Comparison of ENCODE assay signal across 1 cellular context in the genomic region with DNA sequence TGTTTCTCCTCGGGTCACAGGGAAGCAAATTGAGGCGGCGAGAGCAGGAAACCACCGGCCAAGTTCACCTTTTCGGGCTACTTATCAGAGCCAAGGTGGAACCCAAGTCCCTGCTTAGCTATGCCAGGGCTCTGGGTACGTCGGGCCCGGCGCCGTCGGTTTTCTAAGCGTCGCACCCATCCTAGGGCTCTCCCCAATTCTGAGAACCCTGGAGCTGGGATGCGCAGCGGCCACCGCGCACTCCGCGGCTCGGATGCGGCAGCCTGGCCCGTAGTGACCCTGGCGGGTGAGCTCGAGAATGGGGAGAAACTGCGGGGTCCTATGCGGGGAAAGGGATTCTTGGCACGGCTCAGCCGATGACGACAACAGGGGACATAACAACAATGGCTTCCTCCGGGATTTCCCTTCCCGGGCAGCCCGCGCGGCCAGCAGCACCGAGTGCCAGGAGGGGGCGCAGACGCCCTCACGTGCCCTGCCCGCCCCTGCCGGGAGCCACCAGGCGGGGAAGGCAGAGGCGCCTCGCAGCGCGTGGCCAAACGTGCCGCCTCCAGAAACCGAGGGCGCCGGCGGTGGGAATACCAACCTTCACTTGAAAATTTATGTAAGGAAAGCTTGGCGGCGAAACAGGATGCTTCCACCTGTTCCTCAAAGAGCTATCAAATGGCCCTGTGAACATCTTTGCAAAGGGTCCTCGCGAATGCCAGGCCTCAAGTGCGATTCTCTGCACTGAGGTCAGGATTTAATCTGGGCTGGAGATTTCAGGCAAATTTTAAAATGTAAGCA.
TF ChIP-seq lines count a peak whose summit lies in the region.

No MANE protein-coding gene starts in this region.

TF ChIP-seq in GM23338, 12 proteins besides CTCF, POLR2A, EP300 and RAD21 (continued from another document):
- TF ChIP-seq, protein P1, sequence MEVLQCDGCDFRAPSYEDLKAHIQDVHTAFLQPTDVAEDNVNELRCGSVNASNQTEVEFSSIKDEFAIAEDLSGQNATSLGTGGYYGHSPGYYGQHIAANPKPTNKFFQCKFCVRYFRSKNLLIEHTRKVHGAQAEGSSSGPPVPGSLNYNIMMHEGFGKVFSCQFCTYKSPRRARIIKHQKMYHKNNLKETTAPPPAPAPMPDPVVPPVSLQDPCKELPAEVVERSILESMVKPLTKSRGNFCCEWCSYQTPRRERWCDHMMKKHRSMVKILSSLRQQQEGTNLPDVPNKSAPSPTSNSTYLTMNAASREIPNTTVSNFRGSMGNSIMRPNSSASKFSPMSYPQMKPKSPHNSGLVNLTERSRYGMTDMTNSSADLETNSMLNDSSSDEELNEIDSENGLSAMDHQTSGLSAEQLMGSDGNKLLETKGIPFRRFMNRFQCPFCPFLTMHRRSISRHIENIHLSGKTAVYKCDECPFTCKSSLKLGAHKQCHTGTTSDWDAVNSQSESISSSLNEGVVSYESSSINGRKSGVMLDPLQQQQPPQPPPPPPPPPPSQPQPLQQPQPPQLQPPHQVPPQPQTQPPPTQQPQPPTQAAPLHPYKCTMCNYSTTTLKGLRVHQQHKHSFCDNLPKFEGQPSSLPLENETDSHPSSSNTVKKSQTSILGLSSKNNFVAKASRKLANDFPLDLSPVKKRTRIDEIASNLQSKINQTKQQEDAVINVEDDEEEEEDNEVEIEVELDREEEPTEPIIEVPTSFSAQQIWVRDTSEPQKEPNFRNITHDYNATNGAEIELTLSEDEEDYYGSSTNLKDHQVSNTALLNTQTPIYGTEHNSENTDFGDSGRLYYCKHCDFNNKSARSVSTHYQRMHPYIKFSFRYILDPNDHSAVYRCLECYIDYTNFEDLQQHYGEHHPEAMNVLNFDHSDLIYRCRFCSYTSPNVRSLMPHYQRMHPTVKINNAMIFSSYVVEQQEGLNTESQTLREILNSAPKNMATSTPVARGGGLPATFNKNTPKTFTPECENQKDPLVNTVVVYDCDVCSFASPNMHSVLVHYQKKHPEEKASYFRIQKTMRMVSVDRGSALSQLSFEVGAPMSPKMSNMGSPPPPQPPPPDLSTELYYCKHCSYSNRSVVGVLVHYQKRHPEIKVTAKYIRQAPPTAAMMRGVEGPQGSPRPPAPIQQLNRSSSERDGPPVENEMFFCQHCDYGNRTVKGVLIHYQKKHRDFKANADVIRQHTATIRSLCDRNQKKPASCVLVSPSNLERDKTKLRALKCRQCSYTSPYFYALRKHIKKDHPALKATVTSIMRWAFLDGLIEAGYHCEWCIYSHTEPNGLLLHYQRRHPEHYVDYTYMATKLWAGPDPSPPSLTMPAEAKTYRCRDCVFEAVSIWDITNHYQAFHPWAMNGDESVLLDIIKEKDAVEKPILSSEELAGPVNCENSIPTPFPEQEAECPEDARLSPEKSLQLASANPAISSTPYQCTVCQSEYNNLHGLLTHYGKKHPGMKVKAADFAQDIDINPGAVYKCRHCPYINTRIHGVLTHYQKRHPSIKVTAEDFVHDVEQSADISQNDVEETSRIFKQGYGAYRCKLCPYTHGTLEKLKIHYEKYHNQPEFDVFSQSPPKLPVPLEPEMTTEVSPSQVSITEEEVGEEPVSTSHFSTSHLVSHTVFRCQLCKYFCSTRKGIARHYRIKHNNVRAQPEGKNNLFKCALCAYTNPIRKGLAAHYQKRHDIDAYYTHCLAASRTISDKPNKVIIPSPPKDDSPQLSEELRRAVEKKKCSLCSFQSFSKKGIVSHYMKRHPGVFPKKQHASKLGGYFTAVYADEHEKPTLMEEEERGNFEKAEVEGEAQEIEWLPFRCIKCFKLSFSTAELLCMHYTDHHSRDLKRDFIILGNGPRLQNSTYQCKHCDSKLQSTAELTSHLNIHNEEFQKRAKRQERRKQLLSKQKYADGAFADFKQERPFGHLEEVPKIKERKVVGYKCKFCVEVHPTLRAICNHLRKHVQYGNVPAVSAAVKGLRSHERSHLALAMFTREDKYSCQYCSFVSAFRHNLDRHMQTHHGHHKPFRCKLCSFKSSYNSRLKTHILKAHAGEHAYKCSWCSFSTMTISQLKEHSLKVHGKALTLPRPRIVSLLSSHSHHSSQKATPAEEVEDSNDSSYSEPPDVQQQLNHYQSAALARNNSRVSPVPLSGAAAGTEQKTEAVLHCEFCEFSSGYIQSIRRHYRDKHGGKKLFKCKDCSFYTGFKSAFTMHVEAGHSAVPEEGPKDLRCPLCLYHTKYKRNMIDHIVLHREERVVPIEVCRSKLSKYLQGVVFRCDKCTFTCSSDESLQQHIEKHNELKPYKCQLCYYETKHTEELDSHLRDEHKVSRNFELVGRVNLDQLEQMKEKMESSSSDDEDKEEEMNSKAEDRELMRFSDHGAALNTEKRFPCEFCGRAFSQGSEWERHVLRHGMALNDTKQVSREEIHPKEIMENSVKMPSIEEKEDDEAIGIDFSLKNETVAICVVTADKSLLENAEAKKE (CRISPR knock-in tag; IDR thresholded peaks at IDR 0.05), result no peak
- TF ChIP-seq EZH2phosphoT487 (IDR thresholded peaks at IDR 0.05; ENCODE audit: unreplicated experiment) (no peak), EZH2 (IDR thresholded peaks at IDR 0.05; ENCODE audit: low read depth, unreplicated experiment) (peak; percentile 75), CREB1 (CRISPR knock-in tag; IDR thresholded peaks at IDR 0.05; ENCODE audit: low read depth) (peak; percentile 55), ZNF331 (CRISPR knock-in tag; IDR thresholded peaks at IDR 0.05; ENCODE audit: low read depth) (no peak), NANOG (IDR thresholded peaks at IDR 0.05; ENCODE audit: borderline replicate concordance) (no peak)
- TF ChIP-seq, protein P2, sequence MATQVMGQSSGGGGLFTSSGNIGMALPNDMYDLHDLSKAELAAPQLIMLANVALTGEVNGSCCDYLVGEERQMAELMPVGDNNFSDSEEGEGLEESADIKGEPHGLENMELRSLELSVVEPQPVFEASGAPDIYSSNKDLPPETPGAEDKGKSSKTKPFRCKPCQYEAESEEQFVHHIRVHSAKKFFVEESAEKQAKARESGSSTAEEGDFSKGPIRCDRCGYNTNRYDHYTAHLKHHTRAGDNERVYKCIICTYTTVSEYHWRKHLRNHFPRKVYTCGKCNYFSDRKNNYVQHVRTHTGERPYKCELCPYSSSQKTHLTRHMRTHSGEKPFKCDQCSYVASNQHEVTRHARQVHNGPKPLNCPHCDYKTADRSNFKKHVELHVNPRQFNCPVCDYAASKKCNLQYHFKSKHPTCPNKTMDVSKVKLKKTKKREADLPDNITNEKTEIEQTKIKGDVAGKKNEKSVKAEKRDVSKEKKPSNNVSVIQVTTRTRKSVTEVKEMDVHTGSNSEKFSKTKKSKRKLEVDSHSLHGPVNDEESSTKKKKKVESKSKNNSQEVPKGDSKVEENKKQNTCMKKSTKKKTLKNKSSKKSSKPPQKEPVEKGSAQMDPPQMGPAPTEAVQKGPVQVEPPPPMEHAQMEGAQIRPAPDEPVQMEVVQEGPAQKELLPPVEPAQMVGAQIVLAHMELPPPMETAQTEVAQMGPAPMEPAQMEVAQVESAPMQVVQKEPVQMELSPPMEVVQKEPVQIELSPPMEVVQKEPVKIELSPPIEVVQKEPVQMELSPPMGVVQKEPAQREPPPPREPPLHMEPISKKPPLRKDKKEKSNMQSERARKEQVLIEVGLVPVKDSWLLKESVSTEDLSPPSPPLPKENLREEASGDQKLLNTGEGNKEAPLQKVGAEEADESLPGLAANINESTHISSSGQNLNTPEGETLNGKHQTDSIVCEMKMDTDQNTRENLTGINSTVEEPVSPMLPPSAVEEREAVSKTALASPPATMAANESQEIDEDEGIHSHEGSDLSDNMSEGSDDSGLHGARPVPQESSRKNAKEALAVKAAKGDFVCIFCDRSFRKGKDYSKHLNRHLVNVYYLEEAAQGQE (IDR thresholded peaks at IDR 0.05; ENCODE audit: unreplicated experiment), result no peak
- TF ChIP-seq, protein P3, sequence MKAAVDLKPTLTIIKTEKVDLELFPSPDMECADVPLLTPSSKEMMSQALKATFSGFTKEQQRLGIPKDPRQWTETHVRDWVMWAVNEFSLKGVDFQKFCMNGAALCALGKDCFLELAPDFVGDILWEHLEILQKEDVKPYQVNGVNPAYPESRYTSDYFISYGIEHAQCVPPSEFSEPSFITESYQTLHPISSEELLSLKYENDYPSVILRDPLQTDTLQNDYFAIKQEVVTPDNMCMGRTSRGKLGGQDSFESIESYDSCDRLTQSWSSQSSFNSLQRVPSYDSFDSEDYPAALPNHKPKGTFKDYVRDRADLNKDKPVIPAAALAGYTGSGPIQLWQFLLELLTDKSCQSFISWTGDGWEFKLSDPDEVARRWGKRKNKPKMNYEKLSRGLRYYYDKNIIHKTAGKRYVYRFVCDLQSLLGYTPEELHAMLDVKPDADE (IDR thresholded peaks at IDR 0.05), result no peak
TF ChIP-seq in GM23338: peak in this region for 2.
